24 cellular contexts compared by ENCODE assay signal in the genomic region with DNA sequence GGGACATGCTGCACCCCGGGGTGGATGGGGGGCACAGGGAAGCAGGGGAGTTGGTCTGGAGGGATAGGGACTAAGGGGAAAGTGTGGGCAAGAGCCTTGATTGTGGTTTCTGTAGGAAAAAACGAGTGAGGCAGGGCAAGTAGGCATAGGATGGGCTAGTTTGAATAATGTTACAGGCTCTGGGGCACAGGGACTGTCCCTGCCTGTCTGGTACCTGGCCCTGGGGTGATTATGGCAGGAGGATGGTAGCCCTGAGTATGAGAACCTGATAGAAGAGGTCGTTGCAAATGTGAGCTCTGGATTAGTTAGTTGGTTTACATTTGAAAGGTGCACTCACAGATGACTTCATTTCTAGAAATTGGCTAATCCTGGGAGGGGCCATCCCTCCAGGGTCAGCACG. TPM values are rescaled to one million over a fixed set of nuclear protein-coding genes. Genes with fewer than 3 reads are reported as not detected.
DNase-seq lines count a peak whose midpoint lies in the region; ATAC-seq, FAIRE-seq and TF ChIP-seq lines count a peak whose summit lies in the region.
"Had no signal": no experiment of that assay in that cellular context is flagged by ENCODE, and none has a peak within 500 bp of the region (broad histone marks: within the 10 kb centered on the region; RNA-seq: fewer than 3 reads in every experiment).

No MANE protein-coding gene starts in this region.

- H3K4me1 Mint-ChIP-seq in activated T-cell treated with anti-CD3 and anti-CD28 coated beads, Interleukin-2, amount 50 U/mL, for 24 hours (ENCODE audit: low read depth), result peaks cover 13% of the 10 kb centered on the region
- H3K4me1 Mint-ChIP-seq in activated T-helper 17 cell treated with anti-CD3 and anti-CD28 coated beads, Interleukin-2, amount 50 U/mL, for 72 hours, result peaks cover 11% of the 10 kb centered on the region
- peaks cover 18% of the 10 kb centered on the region for H3K4me1 Mint-ChIP-seq in mesothelial cell of epicardium
- H3K4me1 Mint-ChIP-seq: nephron progenitor cell had no signal

- TF ChIP-seq POLR2A in H54 (IDR thresholded peaks at IDR 0.05; ENCODE audit: low read depth, low read length), result no peak

- peak overlapping the region; percentile 77 for H3K27ac Mint-ChIP-seq in activated T-cell treated with anti-CD3 and anti-CD28 coated beads, Interleukin-2, amount 50 U/mL, for 24 hours
- peak overlapping the region; percentile 85 for H3K27ac Mint-ChIP-seq in activated T-helper 17 cell treated with anti-CD3 and anti-CD28 coated beads, Interleukin-2, amount 50 U/mL, for 72 hours
- peak overlapping the region; percentile 70 for H3K27ac Mint-ChIP-seq in mesothelial cell of epicardium
- H3K27ac Mint-ChIP-seq: CD14-positive monocyte, nephron progenitor cell had no signal

- no peak for TF ChIP-seq CTCF in mesothelial cell of epicardium (IDR thresholded peaks at IDR 0.05; ENCODE audit: unreplicated experiment)

- H3K9me3 Mint-ChIP-seq in activated T-cell treated with anti-CD3 and anti-CD28 coated beads, Interleukin-2, amount 50 U/mL, for 24 hours, result peaks cover 20% of the 10 kb centered on the region
- peaks cover 15% of the 10 kb centered on the region for H3K9me3 Mint-ChIP-seq in activated T-helper 17 cell treated with anti-CD3 and anti-CD28 coated beads, Interleukin-2, amount 50 U/mL, for 72 hours
- H3K9me3 Mint-ChIP-seq in mesothelial cell of epicardium, result peaks cover 26% of the 10 kb centered on the region

- DNase-seq in activated T-cell treated with anti-CD3 and anti-CD28 coated beads, Interleukin-2, amount 50 U/mL, for 24 hours, result no peak
- DNase-seq in activated T-cell treated with anti-CD3 and anti-CD28 coated beads for 4 hours (no peak), mesothelial cell of epicardium (ENCODE audit: low spot score in 2 of 2, unreplicated experiment in 2 of 2) (no peak), anterior cingulate cortex (lab: John Stamatoyannopoulos, UW) (no peak), H54 (ENCODE audit: insufficient read length, low spot score) (no peak), mesenteric fat pad (ENCODE audit: low spot score) (no peak)
- DNase-seq: activated CD4-positive, CD25-positive, alpha-beta regulatory T cell; aorta; Calu3; DMS79 treated with DMSO at 0.1 percent for 48 hours; GF-D8; Kasumi-1; NCI-H146; NCI-H2107; NCI-H748 treated with DMSO at 0.1 percent for 48 hours; nephron progenitor cell; right cardiac atrium; stimulated activated naive CD4-positive, alpha-beta T cell had no signal

- no peak for FAIRE-seq in H54 (lab: Jason Lieb, UNC)
- FAIRE-seq: frontal cortex, RCC 7860, urothelium cell line had no signal

- no peaks in the 10 kb centered on the region for H3K36me3 Mint-ChIP-seq in activated T-cell treated with anti-CD3 and anti-CD28 coated beads, Interleukin-2, amount 50 U/mL, for 24 hours (ENCODE audit: low read depth)
- H3K36me3 Mint-ChIP-seq in activated T-helper 17 cell treated with anti-CD3 and anti-CD28 coated beads, Interleukin-2, amount 50 U/mL, for 72 hours (ENCODE audit: low read depth), result no peaks in the 10 kb centered on the region
- peaks cover 8% of the 10 kb centered on the region for H3K36me3 Mint-ChIP-seq in mesothelial cell of epicardium
- H3K36me3 Mint-ChIP-seq: CD14-positive monocyte had no signal

- H3K4me3 Mint-ChIP-seq in activated T-cell treated with anti-CD3 and anti-CD28 coated beads, Interleukin-2, amount 50 U/mL, for 24 hours, result peak overlapping the region; percentile 3
- H3K4me3 Mint-ChIP-seq in activated T-helper 17 cell treated with anti-CD3 and anti-CD28 coated beads, Interleukin-2, amount 50 U/mL, for 72 hours, result peak overlapping the region; percentile 48
- no peak overlapping the region for H3K4me3 Mint-ChIP-seq in mesothelial cell of epicardium
- H3K4me3 Mint-ChIP-seq: CD14-positive monocyte, nephron progenitor cell had no signal

- peak; percentile 43 for ATAC-seq in GM18868 (IDR thresholded peaks at IDR 0.05; ENCODE audit: unreplicated experiment)
- ATAC-seq in activated T-helper 17 cell treated with anti-CD3 and anti-CD28 coated beads, Interleukin-2, amount 50 U/mL, for 72 hours (replicated peaks), result peak; percentile 91
- ATAC-seq: right cardiac atrium had no signal

- peaks cover 5% of the 10 kb centered on the region for H3K27me3 Mint-ChIP-seq in activated T-cell treated with anti-CD3 and anti-CD28 coated beads, Interleukin-2, amount 50 U/mL, for 24 hours
- H3K27me3 Mint-ChIP-seq in activated T-helper 17 cell treated with anti-CD3 and anti-CD28 coated beads, Interleukin-2, amount 50 U/mL, for 72 hours, result peaks cover 7% of the 10 kb centered on the region
- H3K27me3 Mint-ChIP-seq in mesothelial cell of epicardium (ENCODE audit: low read depth), result no peaks in the 10 kb centered on the region

RNA-seq across cellular contexts. Expression of a gene that starts 11.4 kb away (rescaled TPM):
- 1 to 10 TPM in 1 of 2 donors, under 1 TPM in 1; 0.26 to 4.7 TPM for total RNA-seq in activated T-helper 17 cell treated with anti-CD3 and anti-CD28 coated beads, Interleukin-2, amount 50 U/mL, for 72 hours
- total RNA-seq in mesothelial cell of epicardium, result 1.9 to 2.5 TPM (median 2.1 TPM) in 3 replicates
- 0.29 TPM for total RNA-seq in mesenteric fat pad
